8 cellular contexts compared by ENCODE assay signal in genomic region chr5:139262414-139263139, GRCh38. TPM values are rescaled to one million over a fixed set of nuclear protein-coding genes. Genes with fewer than 3 reads are reported as not detected.
DNase-seq lines count a peak whose midpoint lies in the region; TF ChIP-seq lines count a peak whose summit lies in the region.

No MANE protein-coding gene starts in this region.

- H2AFZ ChIP-seq in H9 (ENCODE audit: low read length): no peak overlapping the region
- H2AFZ ChIP-seq in SK-N-SH (ENCODE audit: low read depth): peak overlapping the region; percentile 62
- no peak overlapping the region for H2AFZ ChIP-seq in trophoblast cell (ENCODE audit: insufficient read depth, low read length, poor library complexity)

- no peak overlapping the region for H3K4me3 Mint-ChIP-seq in H9
- no peak overlapping the region for H3K4me3 Mint-ChIP-seq in activated naive CD8-positive, alpha-beta T cell

- H3K4me1 ChIP-seq in H9 (ENCODE audit: insufficient read depth, low read length): peaks cover 2% of the 10 kb centered on the region; the same call in 1 of the 2 replicates
- peaks cover 0 to 9% of the 10 kb centered on the region in 2 experiments; a peak in 1 of 4 replicates for H3K4me1 ChIP-seq in SK-N-SH (ENCODE audit: control insufficient read depth in 1 of 2, insufficient read depth in 2 of 2, low read depth in 1 of 2, low read length in 1 of 2)
- H3K4me1 ChIP-seq in trophoblast cell (ENCODE audit: control insufficient read depth in 1 of 2, insufficient read depth in 2 of 2, low read length in 2 of 2): peaks cover 3% of the 10 kb centered on the region in 2 experiments

- H3K23ac ChIP-seq in H9 (ENCODE audit: insufficient read length, low read depth, low read length) (no peak overlapping the region), trophoblast cell (ENCODE audit: low read length) (no peak overlapping the region)

- no peaks in the 10 kb centered on the region for H3K23me2 ChIP-seq in H9 (ENCODE audit: insufficient read length, low read depth, low read length, poor library complexity, severe bottlenecking)

- no peak overlapping the region for H4K12ac ChIP-seq in trophoblast cell (ENCODE audit: low read depth, low read length)

- H3K79me1 ChIP-seq in H9 (ENCODE audit: insufficient read depth, low read depth, low read length, poor library complexity, severe bottlenecking) (no peaks in the 10 kb centered on the region), trophoblast cell (ENCODE audit: low read length) (no peaks in the 10 kb centered on the region)

- no peak overlapping the region for H2BK20ac ChIP-seq in H9 (ENCODE audit: low read depth, low read length, poor library complexity, severe bottlenecking)

- no peaks in the 10 kb centered on the region for H3K36me3 Mint-ChIP-seq in H9 (ENCODE audit: insufficient read depth in 1 of 3, low read depth in 3 of 3)
- H3K36me3 Mint-ChIP-seq in activated naive CD8-positive, alpha-beta T cell: no peaks in the 10 kb centered on the region

- H3K4me1 Mint-ChIP-seq in H9: peaks cover 4 to 7% of the 10 kb centered on the region in 2 experiments
- peaks cover 11% of the 10 kb centered on the region for H3K4me1 Mint-ChIP-seq in activated naive CD8-positive, alpha-beta T cell (ENCODE audit: low read depth)

- H2BK120ac ChIP-seq in H9 (ENCODE audit: low read depth, low read length, poor library complexity, severe bottlenecking) (no peak overlapping the region), trophoblast cell (ENCODE audit: insufficient read depth, low read length, poor library complexity) (no peak overlapping the region)

- H3K9me2 ChIP-seq in SK-N-SH: no peaks in the 10 kb centered on the region

- TF ChIP-seq CTCF in H9 (conservative IDR thresholded peaks at IDR 0.05) (peak; percentile 94), SK-N-SH (IDR thresholded peaks at IDR 0.05) (peak; percentile 93)

- H4K8ac ChIP-seq in H9 (replicated peaks; ENCODE audit: insufficient read length, low read depth, low read length): no peak overlapping the region
- H4K8ac ChIP-seq in trophoblast cell (ENCODE audit: low read depth, low read length): peak overlapping the region; percentile 55

- no peak overlapping the region for H3T11ph ChIP-seq in H9 (ENCODE audit: low read length)

- H3K79me2 ChIP-seq in H9 (ENCODE audit: insufficient read depth, low read length) (no peaks in the 10 kb centered on the region), SK-N-SH (ENCODE audit: insufficient read depth) (no peaks in the 10 kb centered on the region), trophoblast cell (ENCODE audit: control insufficient read depth, insufficient read depth, low read length, poor library complexity) (no peaks in the 10 kb centered on the region)

- H2BK5ac ChIP-seq in H9 (ENCODE audit: insufficient read length, low read length) (no peak overlapping the region), trophoblast cell (ENCODE audit: low read depth, low read length, poor library complexity) (no peak overlapping the region)

- H3K18ac ChIP-seq in H9 (ENCODE audit: insufficient read length, low read depth, low read length) (no peak overlapping the region), trophoblast cell (ENCODE audit: low read length) (no peak overlapping the region)

- no peaks in the 10 kb centered on the region for H3F3A ChIP-seq in SK-N-SH (replicated peaks; ENCODE audit: insufficient read depth)

- no CpG with 5 or more reads among the region's 9 CpGs for WGBS in H9 (ENCODE audit: extremely low coverage, insufficient read length, low lambda C conversion rate)
- WGBS in SK-N-SH (ENCODE audit: low lambda C conversion rate): 42% methylated on average over 9 of the region's 9 CpGs
- WGBS in trophoblast cell (ENCODE audit: extremely low coverage, insufficient coverage, insufficient read length): no CpG with 5 or more reads among the region's 9 CpGs

- DNase-seq in DMS53 (lab: John Stamatoyannopoulos, UW) (peak; percentile 96), H9 (peak; percentile 91), NCI-H1048 (lab: John Stamatoyannopoulos, UW) (peak; percentile 17), SK-N-SH (peak; percentile 87), head of caudate nucleus (peak; percentile 78 to 97 (median 92)), trophoblast cell (peak; percentile 74 to 83), ureter (ENCODE audit: low spot score) (peak; percentile 89)

- no peaks in the 10 kb centered on the region for H3K9me3 Mint-ChIP-seq in H9
- no peaks in the 10 kb centered on the region for H3K9me3 Mint-ChIP-seq in activated naive CD8-positive, alpha-beta T cell (ENCODE audit: low read depth)

- H3K56ac ChIP-seq in H9 (ENCODE audit: insufficient read length, low read depth, low read length): no peak overlapping the region

- no peak overlapping the region for H4K91ac ChIP-seq in H9 (ENCODE audit: insufficient read length, low read depth, low read length)
- peak overlapping the region; percentile 27 for H4K91ac ChIP-seq in trophoblast cell (ENCODE audit: low read depth, low read length)

- CTCF ChIA-PET in SK-N-SH (lab: Yijun Ruan, JAX): interaction anchor here (0.7 to 3.4 kb wide), 27 partner anchors 10 to 813 kb away, joined by 3 to 25 read pairs (median 5); partner anchors contain the start of genes HSPA9 and SIL1

- H3K4me3 ChIP-seq in SK-N-SH (ENCODE audit: low read depth in 2 of 2, low read length in 1 of 2) (no peak overlapping the region), trophoblast cell (ENCODE audit: low read depth, low read length) (no peak overlapping the region)

- TF ChIP-seq EP300 in SK-N-SH (IDR thresholded peaks at IDR 0.05; ENCODE audit: borderline replicate concordance in 1 of 2, low read depth in 1 of 2, low read length in 1 of 2): no peak

- H3K27me3 ChIP-seq in H9 (ENCODE audit: insufficient read depth, low read length) (no peaks in the 10 kb centered on the region), SK-N-SH (ENCODE audit: insufficient read depth) (no peaks in the 10 kb centered on the region), trophoblast cell (ENCODE audit: insufficient read depth, low read length) (no peaks in the 10 kb centered on the region)

- H3K9me3 ChIP-seq in H9 (ENCODE audit: control insufficient read depth, low read depth, low read length) (no peaks in the 10 kb centered on the region), SK-N-SH (no peaks in the 10 kb centered on the region), trophoblast cell (ENCODE audit: insufficient read depth, low read depth, low read length) (no peaks in the 10 kb centered on the region)

- H4K20me1 ChIP-seq in H9 (ENCODE audit: control insufficient read depth, insufficient read depth, insufficient read length) (no peaks in the 10 kb centered on the region), SK-N-SH (ENCODE audit: insufficient read depth) (no peaks in the 10 kb centered on the region)

- no peak overlapping the region for H3K4me2 ChIP-seq in H9 (ENCODE audit: insufficient read depth, insufficient read length, low read length)
- H3K4me2 ChIP-seq in SK-N-SH: no peak overlapping the region
- no peak overlapping the region for H3K4me2 ChIP-seq in trophoblast cell (ENCODE audit: low read length)

- H3K36me3 ChIP-seq in SK-N-SH (replicated peaks in 1 of 2; ENCODE audit: control insufficient read depth in 1 of 2, insufficient read depth in 2 of 2, low read length in 1 of 2): no peaks in the 10 kb centered on the region
- no peaks in the 10 kb centered on the region for H3K36me3 ChIP-seq in trophoblast cell (ENCODE audit: control insufficient read depth in 1 of 2, insufficient read depth in 2 of 2, low read length in 2 of 2)

- no peak overlapping the region for H3K14ac ChIP-seq in H9 (ENCODE audit: insufficient read depth, low read length)
- no peak overlapping the region for H3K14ac ChIP-seq in trophoblast cell (ENCODE audit: low read length)

- POLR2A ChIA-PET in SK-N-SH (lab: Yijun Ruan, JAX): interaction anchor here (1.0 kb wide), 1 partner anchor 686 kb away, joined by 3 read pairs; no protein-coding TSS in a partner anchor

- H3K4ac ChIP-seq in H9 (ENCODE audit: low read depth, low read length): no peak overlapping the region
- H3K4ac ChIP-seq in trophoblast cell (ENCODE audit: low read depth, low read length): no peak overlapping the region

- no peak overlapping the region for H2BK15ac ChIP-seq in H9 (ENCODE audit: low read depth, low read length)

- H2BK12ac ChIP-seq in H9 (ENCODE audit: insufficient read length, low read depth, low read length): no peak overlapping the region
- peak overlapping the region; percentile 46 for H2BK12ac ChIP-seq in trophoblast cell (ENCODE audit: low read length)

- no peaks in the 10 kb centered on the region; the same call in 1 of the 2 replicates for H3K27me3 Mint-ChIP-seq in H9 (ENCODE audit: low read depth)
- no peaks in the 10 kb centered on the region for H3K27me3 Mint-ChIP-seq in activated naive CD8-positive, alpha-beta T cell

- no peak overlapping the region for H4K5ac ChIP-seq in H9 (ENCODE audit: insufficient read length, low read depth, low read length)

- no peak overlapping the region for H3K27ac ChIP-seq in H9 (ENCODE audit: insufficient read length, low read depth, low read length)
- peak overlapping the region in 1 of 2 experiments; percentile 39; a peak in 1 of 4 replicates for H3K27ac ChIP-seq in SK-N-SH (ENCODE audit: low read depth in 2 of 2, low read length in 1 of 2)
- no peak overlapping the region for H3K27ac ChIP-seq in trophoblast cell (ENCODE audit: low read depth, low read length)

- H3K9ac ChIP-seq in H9 (ENCODE audit: extremely low read depth, insufficient read length, low read length): no peak overlapping the region
- H3K9ac ChIP-seq in SK-N-SH: no peak overlapping the region
- H3K9ac ChIP-seq in trophoblast cell (ENCODE audit: low read length): no peak overlapping the region

- intact Hi-C loops in head of caudate nucleus (cut with DNase I): loop anchor here (5.0 to 10.0 kb wide), 3 partner anchors 388 to 680 kb away; partner anchors contain the start of gene LRRTM2

- H3K27ac Mint-ChIP-seq in H9: peak overlapping the region in 1 of 3 experiments; percentile 41; a peak in 1 of 7 replicates
- H3K27ac Mint-ChIP-seq in activated naive CD8-positive, alpha-beta T cell: peak overlapping the region; percentile 46

- TF ChIP-seq RAD21 in SK-N-SH (IDR thresholded peaks at IDR 0.05; ENCODE audit: low read length): peak; percentile 100

- H2AK5ac ChIP-seq in H9 (ENCODE audit: insufficient read length, low read length) (no peak overlapping the region), trophoblast cell (ENCODE audit: low read length) (no peak overlapping the region)

TF ChIP-seq in SK-N-SH, 30 proteins besides CTCF, POLR2A, EP300 and RAD21 (continues in another document):
- TF ChIP-seq CHD2 (IDR thresholded peaks at IDR 0.05; ENCODE audit: low read length, partially characterized antibody): peak; percentile 93
- no peak for TF ChIP-seq RFX5 (IDR thresholded peaks at IDR 0.05; ENCODE audit: low read length)
- no peak for TF ChIP-seq NRF1 (IDR thresholded peaks at IDR 0.05; ENCODE audit: low read depth, low read length)
- peak; percentile 24; the same call in 1 of the 2 replicates for TF ChIP-seq TCF12 (IDR thresholded peaks at IDR 0.05)
- TF ChIP-seq FOXJ3 (CRISPR knock-in tag; IDR thresholded peaks at IDR 0.05): no peak
- TF ChIP-seq SMC3 (IDR thresholded peaks at IDR 0.05; ENCODE audit: low read depth, low read length): peak; percentile 98

RNA-seq across cellular contexts. Expression of gene MATR3, which starts 31.0 kb away (rescaled TPM):
- total RNA-seq in H9 (2021) (267 and 278 TPM in 2 replicates), ureter (259 TPM)
- polyA plus RNA-seq in SK-N-SH (2012; rRNA removed): 40.4 and 63.6 TPM in 2 replicates
- polyA plus RNA-seq in SK-N-SH (2012; cell fraction: cytosol; rRNA removed): 56.7 and 71.8 TPM in 2 replicates
- polyA plus RNA-seq in SK-N-SH (2012; cell fraction: nucleus; rRNA removed): 40.2 and 90.8 TPM in 2 replicates
- polyA plus RNA-seq in trophoblast cell (2013): 164 and 185 TPM in 2 replicates

Comparison
In these comparisons a context has a peak if more than half of its experiments do, and no peak if none do; other contexts are left out.
1. DNase-seq: peak in every context shown above with its lines; median percentile 96 in DMS53; 92 in head of caudate nucleus; 91 in H9; 89 in ureter; 87 in SK-N-SH; 78 in trophoblast cell; 17 in NCI-H1048.